ENCODE assay signal across 1 cellular context in genomic region chr11:128522943-128523518, GRCh38.
A peak's percentile ranks its signal among the peaks of the same experiment; 100 is the strongest.
TF ChIP-seq lines count a peak whose summit lies in the region.

No MANE protein-coding gene starts in this region.

TF ChIP-seq in GM12878, 131 proteins besides CTCF, POLR2A, EP300 and RAD21 (continued from another document):
- TF ChIP-seq MLLT1 (IDR thresholded peaks at IDR 0.05) (0 out of 2 replicates have a peak, but pooled peaks have one; percentile 57), POLR2AphosphoS5 (IDR thresholded peaks at IDR 0.05; ENCODE audit: low read length) (peak; percentile 45; the same call in 1 of the 2 replicates), JUNB (IDR thresholded peaks at IDR 0.05) (no peak), RELB (IDR thresholded peaks at IDR 0.05; ENCODE audit: low read depth) (peak; percentile 74; the same call in 1 of the 2 replicates), CHD2 (IDR thresholded peaks at IDR 0.05; ENCODE audit: borderline replicate concordance, low read depth, low read length) (no peak), E2F4 (IDR thresholded peaks at IDR 0.05; ENCODE audit: low read depth, low read length) (no peak), TCF3 (IDR thresholded peaks at IDR 0.05; ENCODE audit: borderline replicate concordance, insufficient read depth, low read depth, low read length) (no peak), MTA2 (IDR thresholded peaks at IDR 0.05; ENCODE audit: low read depth) (peak; percentile 57; the same call in 1 of the 2 replicates), SMAD1 (IDR thresholded peaks at IDR 0.05; ENCODE audit: low read depth, partially characterized antibody) (no peak), SREBF1 (IDR thresholded peaks at IDR 0.05; ENCODE audit: low read length) (no peak), NBN (IDR thresholded peaks at IDR 0.05) (0 out of 2 replicates have a peak, but pooled peaks have one; percentile 57), DPF2 (IDR thresholded peaks at IDR 0.05) (0 out of 2 replicates have a peak, but pooled peaks have one; percentile 4), TBL1XR1 (IDR thresholded peaks at IDR 0.05; ENCODE audit: low read depth, low read length) (no peak), ZNF687 (IDR thresholded peaks at IDR 0.05) (no peak), FOXK2 (IDR thresholded peaks at IDR 0.05) (no peak), ZBTB11 (CRISPR knock-in tag; IDR thresholded peaks at IDR 0.05) (no peak), EED (IDR thresholded peaks at IDR 0.05; ENCODE audit: low read depth) (peak; percentile 5; the same call in 1 of the 2 replicates), ZSCAN29 (IDR thresholded peaks at IDR 0.05) (peak; percentile 78), BCL11A (IDR thresholded peaks at IDR 0.05; ENCODE audit: low read depth, low read length) (0 out of 2 replicates have a peak, but pooled peaks have one; percentile 19), RUNX3 (IDR thresholded peaks at IDR 0.05; ENCODE audit: low read length) (peak; percentile 90), SPI1 (IDR thresholded peaks at IDR 0.05; ENCODE audit: borderline replicate concordance, insufficient read depth, low read depth, low read length) (peak; percentile 55), BMI1 (IDR thresholded peaks at IDR 0.05; ENCODE audit: borderline replicate concordance) (peak; percentile 25; the same call in 1 of the 2 replicates), ATF2 (IDR thresholded peaks at IDR 0.05; ENCODE audit: low read length) (peak; percentile 66), CREM (IDR thresholded peaks at IDR 0.05; ENCODE audit: low read depth) (no peak; the same call in 1 of the 2 replicates), CBFB (IDR thresholded peaks at IDR 0.05; ENCODE audit: low read depth) (no peak; the same call in none of the 2 replicates), BHLHE40 (IDR thresholded peaks at IDR 0.05; ENCODE audit: borderline replicate concordance in 1 of 2, low read depth in 2 of 2, low read length in 1 of 2) (no peak), IKZF2 (IDR thresholded peaks at IDR 0.05) (peak in 1 of 2 experiments; percentile 56; a peak in 2 of 4 replicates), ZNF622 (IDR thresholded peaks at IDR 0.05) (no peak), KAT2A (conservative IDR thresholded peaks at IDR 0.05; ENCODE audit: control insufficient read depth, low read depth, low read length) (no peak), NFIC (IDR thresholded peaks at IDR 0.05; ENCODE audit: low read depth, low read length) (peak; percentile 74), PML (IDR thresholded peaks at IDR 0.05; ENCODE audit: low read length) (no peak), KLF5 (IDR thresholded peaks at IDR 0.05; ENCODE audit: partially characterized antibody) (no peak), LARP7 (IDR thresholded peaks at IDR 0.05) (no peak), SIX5 (IDR thresholded peaks at IDR 0.05; ENCODE audit: low read depth, low read length, severe bottlenecking) (no peak), SRF (IDR thresholded peaks at IDR 0.05; ENCODE audit: low read depth in 2 of 2, low read length in 2 of 2) (no peak), IKZF1 (conservative IDR thresholded peaks at IDR 0.05) (peak; percentile 19; the same call in 1 of the 2 replicates), FOXM1 (IDR thresholded peaks at IDR 0.05; ENCODE audit: low read depth, low read length) (peak; percentile 79; the same call in 1 of the 2 replicates), CREB1 (IDR thresholded peaks at IDR 0.05; ENCODE audit: low read depth) (peak; percentile 27; the same call in 1 of the 2 replicates), NFYA (IDR thresholded peaks at IDR 0.05; ENCODE audit: borderline replicate concordance, low read depth, low read length) (no peak), MEF2A (IDR thresholded peaks at IDR 0.05; ENCODE audit: insufficient read depth, low read depth, low read length) (no peak), HDGF (IDR thresholded peaks at IDR 0.05) (0 out of 2 replicates have a peak, but pooled peaks have one; percentile 12), MTA3 (IDR thresholded peaks at IDR 0.05; ENCODE audit: borderline replicate concordance, low read length) (peak; percentile 95)
